Comparison of ENCODE assay signal across 1 cellular context in the genomic region with DNA sequence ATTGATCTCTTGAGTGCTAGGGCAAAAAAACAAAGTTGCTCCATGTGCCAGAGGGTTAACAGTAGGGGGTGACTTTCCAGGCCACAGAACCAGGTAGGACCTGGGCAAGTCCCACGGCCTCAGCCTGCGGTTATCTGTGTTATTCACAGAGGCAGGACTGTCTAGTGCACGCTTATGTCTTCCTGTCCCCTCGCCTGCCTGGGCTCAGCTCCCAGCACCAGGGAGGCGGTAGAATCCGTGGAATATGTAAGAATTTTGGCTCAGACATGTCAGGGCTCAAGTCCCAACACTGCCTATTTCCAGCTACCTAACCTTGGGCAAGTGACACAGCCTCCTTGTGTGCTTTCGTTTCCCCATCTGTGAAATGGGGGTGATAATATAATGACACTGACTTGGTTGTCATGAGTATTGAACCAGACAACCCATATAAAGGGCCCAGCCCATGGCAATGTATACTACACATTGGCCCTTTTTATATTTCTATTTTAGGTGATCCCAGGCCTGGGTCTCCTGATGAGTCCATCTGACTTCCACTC.
TF ChIP-seq lines count a peak whose summit lies in the region.

No MANE protein-coding gene starts in this region.

TF ChIP-seq in GM12878, 131 proteins besides CTCF, POLR2A, EP300 and RAD21:
- TF ChIP-seq E2F4 (IDR thresholded peaks at IDR 0.05; ENCODE audit: low read depth, low read length) (no peak), YBX1 (IDR thresholded peaks at IDR 0.05) (no peak), BHLHE40 (IDR thresholded peaks at IDR 0.05; ENCODE audit: borderline replicate concordance in 1 of 2, low read depth in 2 of 2, low read length in 1 of 2) (no peak)
